9 cellular contexts compared by ENCODE assay signal in genomic region chr1:12511516-12512468, GRCh38.
DNase-seq lines count a peak whose midpoint lies in the region; ATAC-seq and TF ChIP-seq lines count a peak whose summit lies in the region.
"Had no signal": no experiment of that assay in that cellular context is flagged by ENCODE, and none has a peak within 500 bp of the region (broad histone marks: within the 10 kb centered on the region; RNA-seq: fewer than 3 reads in every experiment).

No MANE protein-coding gene starts in this region.

- H3K27me3 Mint-ChIP-seq in natural killer cell (ENCODE audit: low read depth in 2 of 2): no peaks in the 10 kb centered on the region

- CTCF ChIA-PET in AG04450 (lab: Charles Lee): interaction anchor here (0.7 to 1.8 kb wide), 2 partner anchors 11 to 147 kb away, joined by 4 to 11 read pairs; no protein-coding TSS in a partner anchor

- H3K27me3 ChIP-seq in AG04450 (ENCODE audit: control insufficient read depth, insufficient read depth, low read length) (no peaks in the 10 kb centered on the region), NT2/D1 (ENCODE audit: insufficient read depth, insufficient read length) (no peaks in the 10 kb centered on the region)
- no peaks in the 10 kb centered on the region for H3K27me3 ChIP-seq in effector memory CD4-positive, alpha-beta T cell (replicated peaks; ENCODE audit: control insufficient read depth, insufficient read depth, low read length, poor library complexity, severe bottlenecking)

- ATAC-seq in natural killer cell (no peak), GM18907 (IDR thresholded peaks at IDR 0.05; ENCODE audit: unreplicated experiment) (no peak), left colon (no peak)

- peaks cover 3% of the 10 kb centered on the region for H3K36me3 ChIP-seq in NT2/D1 (ENCODE audit: insufficient read depth, insufficient read length, low read length)
- H3K36me3 ChIP-seq in effector memory CD4-positive, alpha-beta T cell (ENCODE audit: control insufficient read depth, insufficient read depth, low read length): peaks cover 9% of the 10 kb centered on the region

- H3K4me1 ChIP-seq in NT2/D1 (ENCODE audit: insufficient read depth, insufficient read length): peaks cover 14% of the 10 kb centered on the region
- H3K4me1 ChIP-seq in effector memory CD4-positive, alpha-beta T cell (ENCODE audit: control insufficient read depth, insufficient read depth, low read length, poor library complexity, severe bottlenecking): peaks cover 12% of the 10 kb centered on the region

- H3K9me3 Mint-ChIP-seq in natural killer cell: no peaks in the 10 kb centered on the region

- H3K4me1 Mint-ChIP-seq in natural killer cell: peaks cover 30 to 32% of the 10 kb centered on the region in 2 donors

- no peaks in the 10 kb centered on the region for H3K36me3 Mint-ChIP-seq in natural killer cell

- no peak overlapping the region for H3K4me3 Mint-ChIP-seq in natural killer cell

- POLR2A ChIA-PET in AG04450 (lab: Yijun Ruan, JAX): interaction anchor here (0.6 to 1.3 kb wide), 2 partner anchors 29 to 106 kb away, joined by 3 read pairs; partner anchors contain the start of gene DHRS3

- intact Hi-C loops in natural killer cell (cut with micrococcal nuclease) (no loop called here), left colon (cut with DNase I, micrococcal nuclease) (no loop called here)

- H3K9me3 ChIP-seq in AG04450 (ENCODE audit: control insufficient read depth, insufficient read depth, low read length): no peaks in the 10 kb centered on the region; the same call in 1 of the 2 replicates
- no peaks in the 10 kb centered on the region for H3K9me3 ChIP-seq in NT2/D1 (ENCODE audit: insufficient read depth, low read length)
- no peaks in the 10 kb centered on the region for H3K9me3 ChIP-seq in effector memory CD4-positive, alpha-beta T cell (ENCODE audit: control insufficient read depth, low read length)

- H3K27ac ChIP-seq in AG04450 (ENCODE audit: low read depth, low read length): peak overlapping the region; percentile 25
- H3K27ac ChIP-seq in effector memory CD4-positive, alpha-beta T cell (ENCODE audit: insufficient read depth, low read length, poor library complexity, severe bottlenecking): peak overlapping the region; percentile 55

- TF ChIP-seq CTCF in AG04450 (IDR thresholded peaks at IDR 0.05; ENCODE audit: low read depth, low read length) (no peak), natural killer cell (IDR thresholded peaks at IDR 0.05) (no peak)

- H3K9ac ChIP-seq in NT2/D1 (ENCODE audit: insufficient read length, low read depth): peak overlapping the region; percentile 51

- H3K27ac Mint-ChIP-seq in natural killer cell: peak overlapping the region; percentile 90 to 95

- no peak overlapping the region for H3K4me3 ChIP-seq in AG04450 (ENCODE audit: low read depth, low read length)
- H3K4me3 ChIP-seq in NT2/D1 (ENCODE audit: insufficient read length, low read depth): no peak overlapping the region
- no peak overlapping the region for H3K4me3 ChIP-seq in effector memory CD4-positive, alpha-beta T cell (ENCODE audit: insufficient read depth, low read depth, low read length, poor library complexity, severe bottlenecking)

- DNase-seq in AG04450 (ENCODE audit: low read depth, low spot score): no peak
- DNase-seq in NT2/D1 (ENCODE audit: low read depth, low spot score): no peak
- DNase-seq in effector memory CD4-positive, alpha-beta T cell: no peak
- no peak for DNase-seq in natural killer cell
- DNase-seq in iPS-NIHi11 (ENCODE audit: low spot score): no peak
- no peak for DNase-seq in left colon
- DNase-seq in SW 1271 (lab: John Stamatoyannopoulos, UW): no peak
- DNase-seq: anterior cingulate cortex had no signal
